Comparison of ENCODE assay signal across 2 cellular contexts in genomic region chrX:107054978-107055377, GRCh38.
TF ChIP-seq lines count a peak whose summit lies in the region.

No MANE protein-coding gene starts in this region.

TF ChIP-seq in HEK293, 187 proteins besides CTCF, POLR2A, EP300 and RAD21 (continued from another document):
- no peak for TF ChIP-seq SETDB1 (IDR thresholded peaks at IDR 0.05; ENCODE audit: insufficient read length, low read length)
- TF ChIP-seq HIC1 (tag by site-specific recombination; IDR thresholded peaks at IDR 0.05): no peak
- TF ChIP-seq SALL2 (tag by site-specific recombination; IDR thresholded peaks at IDR 0.05; ENCODE audit: borderline replicate concordance): no peak
- TF ChIP-seq ZNF624 (tag by site-specific recombination; IDR thresholded peaks at IDR 0.05): no peak
- TF ChIP-seq ZNF791 (tag by site-specific recombination; IDR thresholded peaks at IDR 0.05): no peak
- no peak for TF ChIP-seq EGR2 (tag by site-specific recombination; IDR thresholded peaks at IDR 0.05; ENCODE audit: low read depth)
- TF ChIP-seq ZNF146 (tag by site-specific recombination; IDR thresholded peaks at IDR 0.05): peak; percentile 96
TF ChIP-seq in HEK293: peak in this region for 1.

TF ChIP-seq in K562, 482 proteins besides CTCF, POLR2A, EP300 and RAD21:
- TF ChIP-seq STAT6 (CRISPR knock-in tag; IDR thresholded peaks at IDR 0.05) (no peak), ZNF146 (CRISPR knock-in tag; IDR thresholded peaks at IDR 0.05; ENCODE audit: unreplicated experiment) (peak; percentile 81), RBM25 (IDR thresholded peaks at IDR 0.05; ENCODE audit: low read depth, low read length, severe bottlenecking) (peak; percentile 79), THAP12 (CRISPR knock-in tag; IDR thresholded peaks at IDR 0.05) (no peak), E4F1 (CRISPR knock-in tag; IDR thresholded peaks at IDR 0.05; ENCODE audit: borderline replicate concordance) (no peak), HCFC1 (IDR thresholded peaks at IDR 0.05; ENCODE audit: low read depth, low read length) (no peak)
